ENCODE assay signal across 28 cellular contexts in the genomic region with DNA sequence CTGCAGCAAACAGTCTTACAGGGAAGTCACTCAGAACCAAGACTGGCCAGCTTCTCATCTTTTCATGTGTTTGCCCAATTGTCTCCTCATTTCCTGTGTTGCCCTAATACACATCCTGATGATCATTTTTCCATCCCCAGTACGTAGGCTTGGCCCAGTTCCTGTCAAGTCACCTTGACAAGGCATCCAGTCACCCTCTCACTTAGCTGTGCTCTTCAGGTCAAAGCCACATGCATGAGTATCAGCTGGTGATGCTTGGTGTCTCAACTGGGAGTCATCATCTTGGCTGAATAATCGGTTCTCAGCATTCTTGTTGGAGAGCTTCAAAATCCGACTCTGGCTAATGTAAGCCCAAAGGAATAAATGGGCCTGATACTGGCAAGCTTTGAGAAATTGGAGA.
"Had no signal": no experiment of that assay in that cellular context is flagged by ENCODE, and none has a peak within 500 bp of the region (broad histone marks: within the 10 kb centered on the region; RNA-seq: fewer than 3 reads in every experiment).

No MANE protein-coding gene starts in this region.

- H3K27ac ChIP-seq: left lung, lower lobe of right lung, pancreas, prostate gland, skin epidermis, spleen, suprapubic skin, thoracic aorta, tibial nerve, upper lobe of left lung, vagina had no signal

- H3K9me3 ChIP-seq: left lung, lower lobe of right lung, pancreas, prostate gland, spleen, suprapubic skin, thoracic aorta, tibial nerve, upper lobe of left lung, vagina had no signal

- H3K4me1 ChIP-seq: left lung, lower lobe of right lung, pancreas, prostate gland, spleen, suprapubic skin, tibial nerve, upper lobe of left lung, vagina had no signal

- H3K9me3 Mint-ChIP-seq: immature natural killer cell; naive thymus-derived CD8-positive, alpha-beta T cell; nephron; neural crest cell; stimulated activated naive CD8-positive, alpha-beta T cell treated with anti-CD3 and anti-CD28 coated beads, Interleukin-15, Interleukin-2, amounts not matched to agents 100 ng/mL and 50 ng/mL, for 24 hours had no signal

- H3K36me3 Mint-ChIP-seq: immature natural killer cell; naive thymus-derived CD8-positive, alpha-beta T cell had no signal

- H3K27me3 ChIP-seq: left lung, pancreas, spleen, suprapubic skin, tibial nerve, upper lobe of left lung, vagina had no signal

- DNase-seq: hypothalamus; immature natural killer cell; kidney; left colon; left lung; lower lobe of right lung; mammary epithelial cell; mesenchymal stem cell; naive thymus-derived CD8-positive, alpha-beta T cell; nucleus accumbens; pancreas; posterior cingulate gyrus; retina; right cardiac atrium; spleen; stimulated activated CD4-positive, alpha-beta T cell treated with anti-CD3 and anti-CD28 coated beads, Interleukin-4, amount 100 ng/mL, for 1 hour; stimulated activated naive CD4-positive, alpha-beta T cell; upper lobe of left lung had no signal

- H3K36me3 ChIP-seq: left lung, lower lobe of right lung, pancreas, prostate gland, spleen, suprapubic skin, thoracic aorta, tibial nerve, upper lobe of left lung, vagina had no signal

- ATAC-seq: left colon; left lung; lower lobe of right lung; naive thymus-derived CD8-positive, alpha-beta T cell; pancreas; right cardiac atrium; sciatic nerve had no signal

- H3K27ac Mint-ChIP-seq: immature natural killer cell; naive thymus-derived CD8-positive, alpha-beta T cell; nephron; stimulated activated naive CD8-positive, alpha-beta T cell treated with anti-CD3 and anti-CD28 coated beads, Interleukin-15, Interleukin-2, amounts not matched to agents 100 ng/mL and 50 ng/mL, for 24 hours had no signal

- H3K4me3 ChIP-seq: left lung, lower lobe of right lung, pancreas, prostate gland, skin epidermis, spleen, suprapubic skin, thoracic aorta, tibial nerve, upper lobe of left lung, vagina had no signal

- H3K27me3 Mint-ChIP-seq: stimulated activated naive CD8-positive, alpha-beta T cell treated with anti-CD3 and anti-CD28 coated beads, Interleukin-15, Interleukin-2, amounts not matched to agents 100 ng/mL and 50 ng/mL, for 24 hours had no signal

- H3K4me3 Mint-ChIP-seq: immature natural killer cell; nephron; neural crest cell; stimulated activated naive CD8-positive, alpha-beta T cell treated with anti-CD3 and anti-CD28 coated beads, Interleukin-15, Interleukin-2, amounts not matched to agents 100 ng/mL and 50 ng/mL, for 24 hours had no signal

- H3K4me1 Mint-ChIP-seq: immature natural killer cell, nephron, neural crest cell had no signal
